In genomic region chr10:17001961-17002749, GRCh38 we compare ENCODE assay signal across 1 cellular context.
TF ChIP-seq lines count a peak whose summit lies in the region.

No MANE protein-coding gene starts in this region.

TF ChIP-seq in WTC11, 78 proteins besides CTCF, POLR2A, EP300 and RAD21 (continued from another document):
- TF ChIP-seq ZNF532 (CRISPR knock-in tag; IDR thresholded peaks at IDR 0.05; ENCODE audit: borderline replicate concordance) (no peak), E2F1 (CRISPR knock-in tag; IDR thresholded peaks at IDR 0.05) (no peak)
